In the genomic region with DNA sequence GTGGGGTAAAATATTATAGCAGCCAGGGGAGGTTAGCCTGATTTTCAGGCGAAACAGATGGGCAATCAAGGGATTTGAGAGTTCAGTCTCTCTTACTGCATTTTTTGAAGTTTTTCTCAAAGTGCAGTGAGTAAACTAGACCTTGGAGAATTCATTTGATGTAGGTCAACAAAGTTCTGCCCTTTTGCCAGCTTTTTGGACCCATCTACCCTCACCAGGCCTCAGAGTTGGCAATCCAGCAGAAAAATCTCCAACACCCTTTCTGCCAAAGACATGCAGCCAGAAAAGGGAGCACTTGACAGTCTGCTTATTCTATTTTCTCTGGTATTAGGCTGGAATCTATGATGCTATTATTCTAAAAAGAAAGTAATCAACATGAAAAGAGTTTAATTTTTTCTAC, we compare ENCODE assay signal across 34 cellular contexts.
"Had no signal": no experiment of that assay in that cellular context is flagged by ENCODE, and none has a peak within 500 bp of the region (broad histone marks: within the 10 kb centered on the region; RNA-seq: fewer than 3 reads in every experiment).

No MANE protein-coding gene starts in this region.

- DNase-seq: activated B cell treated with CpG ODN at 0.5 μM for 24 hours; activated CD4-positive, alpha-beta memory T cell treated with anti-CD3 and anti-CD28 coated beads for 36 hours; activated CD4-positive, alpha-beta T cell treated with anti-CD3 and anti-CD28 coated beads for 4 hours; activated CD4-positive, alpha-beta T cell treated with anti-CD3 and anti-CD28 coated beads, Interleukin-2, amount 10 ng/mL, durations not matched to agents 24 days and 14 days; activated CD4-positive, alpha-beta T cell treated with anti-CD3 and anti-CD28 coated beads, Interleukin-2, amount 50 U/mL, for 1 hour; activated CD4-positive, alpha-beta T cell treated with anti-CD3 and anti-CD28 coated beads, Interleukin-2, amount 50 U/mL, for 4 hours; activated CD4-positive, CD25-positive, alpha-beta regulatory T cell treated with anti-CD3 and anti-CD28 coated beads, Interleukin-2, amount 50 U/mL, for 72 hours; activated CD8-positive, alpha-beta memory T cell treated with anti-CD3 and anti-CD28 coated beads, Interleukin-2, amount 50 U/mL, for 4 hours; activated CD8-positive, alpha-beta T cell treated with anti-CD3 and anti-CD28 coated beads for 36 hours; activated effector memory CD4-positive, alpha-beta T cell treated with anti-CD3 and anti-CD28 coated beads, Interleukin-2, amount 50 U/mL, for 16 hours; activated gamma-delta T cell treated with Interleukin-2 at 50 U/mL for 16 hours; activated naive CD4-positive, alpha-beta T cell; activated naive CD4-positive, alpha-beta T cell treated with anti-CD3 and anti-CD28 coated beads for 36 hours; activated naive CD4-positive, alpha-beta T cell treated with anti-CD3 and anti-CD28 coated beads, Interleukin-2, amount 50 U/mL, for 16 hours; activated naive CD8-positive, alpha-beta T cell treated with anti-CD3 and anti-CD28 coated beads for 36 hours; activated T-cell treated with anti-CD3 and anti-CD28 coated beads for 4 hours; activated T-cell treated with anti-CD3 and anti-CD28 coated beads, Interleukin-2, amount 50 U/mL, for 1 hour; activated T-cell treated with anti-CD3 and anti-CD28 coated beads, Interleukin-2, amount 50 U/mL, for 4 hours; activated T-cell treated with anti-CD3 and anti-CD28 coated beads, Interleukin-2, amount 50 U/mL, for 72 hours; adrenal gland; amniotic stem cell; aorta; body of pancreas; brain microvascular endothelial cell; central memory CD4-positive, alpha-beta T cell; T-helper 1 cell; T-helper 2 cell; T-helper 9 cell had no signal

- H3K36me3 ChIP-seq: adrenal gland, brain microvascular endothelial cell, breast epithelium had no signal

- H3K9me3 ChIP-seq: adrenal gland, body of pancreas had no signal

- H3K4me3 ChIP-seq: adrenal gland, body of pancreas, breast epithelium had no signal

- ATAC-seq: activated CD8-positive, alpha-beta T cell treated with anti-CD3 and anti-CD28 coated beads for 36 hours; activated naive CD4-positive, alpha-beta T cell treated with anti-CD3 and anti-CD28 coated beads, Interleukin-2, amount 50 U/mL, for 72 hours; activated T-cell treated with anti-CD3 and anti-CD28 coated beads, Interleukin-2, amount 50 U/mL, for 4 hours; activated T-cell treated with anti-CD3 and anti-CD28 coated beads, Interleukin-2, amount 50 U/mL, for 72 hours; activated T-helper 17 cell treated with anti-CD3 and anti-CD28 coated beads, Interleukin-2, amount 50 U/mL, for 72 hours; body of pancreas had no signal

- H3K27me3 ChIP-seq: adrenal gland, body of pancreas, brain microvascular endothelial cell, breast epithelium had no signal

- H3K4me1 ChIP-seq: adrenal gland, body of pancreas, breast epithelium had no signal

- FAIRE-seq: astrocyte, TTC549 had no signal

- H3K27ac ChIP-seq: adrenal gland, body of pancreas, brain microvascular endothelial cell, breast epithelium, VCaP had no signal
